Comparison of ENCODE assay signal across 9 cellular contexts in the genomic region with DNA sequence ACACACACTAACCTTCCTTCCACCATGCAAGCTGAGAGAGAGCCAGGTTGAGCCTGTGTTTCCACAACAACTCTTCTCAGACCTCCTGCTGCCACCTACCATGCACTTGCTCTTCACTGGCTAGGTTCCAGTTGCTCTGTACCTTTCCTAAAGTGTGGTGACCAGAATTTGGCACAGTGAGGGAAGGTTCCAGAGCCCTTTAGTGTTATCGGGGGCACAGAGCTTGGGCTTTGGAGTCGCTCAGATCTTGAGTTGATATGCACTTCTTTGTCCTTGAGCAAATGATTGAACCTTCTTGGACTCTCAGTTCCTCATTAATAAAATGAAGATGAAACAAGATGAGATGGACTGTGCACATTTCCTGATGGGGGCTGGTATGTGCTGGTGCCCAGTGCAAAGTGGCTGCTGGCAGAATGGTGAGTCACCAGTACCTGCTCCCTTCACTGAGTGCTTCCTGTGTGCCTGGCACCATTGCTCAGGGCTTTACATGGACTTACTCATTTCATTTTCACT. TPM values are rescaled to one million over a fixed set of nuclear protein-coding genes. Genes with fewer than 3 reads are reported as not detected.
DNase-seq lines count a peak whose midpoint lies in the region; ATAC-seq, FAIRE-seq and TF ChIP-seq lines count a peak whose summit lies in the region.
"Had no signal": no experiment of that assay in that cellular context is flagged by ENCODE, and none has a peak within 500 bp of the region (broad histone marks: within the 10 kb centered on the region; RNA-seq: fewer than 3 reads in every experiment).

No MANE protein-coding gene starts in this region.

- H3K27ac ChIP-seq in dorsolateral prefrontal cortex = no peak overlapping the region

- DNase-seq in GM12864 (ENCODE audit: low read depth) (peak; percentile 61), HK-2 (ENCODE audit: unreplicated experiment) (peak; percentile 17), epithelial cell of proximal tubule (ENCODE audit: low read depth) (peak; percentile 52), NCI-H146 treated with DMSO at 0.1 percent for 48 hours (lab: John Stamatoyannopoulos, UW; ENCODE audit: unreplicated experiment) (no peak), frontal cortex (ENCODE audit: low spot score in 2 of 2) (no peak), dorsolateral prefrontal cortex (no peak), T1000 (lab: John Stamatoyannopoulos, UW) (no peak)
- DNase-seq: activated naive CD8-positive, alpha-beta T cell treated with anti-CD3 and anti-CD28 coated beads, Interleukin-2, amount 10 ng/mL, durations not matched to agents 7 days and 5 days had no signal

- peaks cover 0 to 6% (median 0%) of the 10 kb centered on the region in 45 donors for H3K27me3 ChIP-seq in dorsolateral prefrontal cortex

- TF ChIP-seq CTCF in GM12864 (IDR thresholded peaks at IDR 0.05; ENCODE audit: low read depth, low read length, missing control alignments) (no peak), epithelial cell of proximal tubule (conservative IDR thresholded peaks at IDR 0.05; ENCODE audit: low read depth, low read length) (no peak), dorsolateral prefrontal cortex (IDR thresholded peaks at IDR 0.05 in 54 of 56, conservative IDR thresholded peaks at IDR 0.05 in 2 of 56; ENCODE audit: low read depth in 1 of 56, partially characterized antibody in 56 of 56) (no peak)

- H3K4me3 ChIP-seq in GM12864 (ENCODE audit: low read depth, low read length) (no peak overlapping the region), epithelial cell of proximal tubule (ENCODE audit: low read depth, low read length) (peak overlapping the region; percentile 4), dorsolateral prefrontal cortex (no peak overlapping the region)

- no peak for FAIRE-seq in frontal cortex (lab: Jason Lieb, UNC)

- intact Hi-C loops in dorsolateral prefrontal cortex (cut with DNase I) = no loop called here

- ATAC-seq in GM21423 (IDR thresholded peaks at IDR 0.05; ENCODE audit: unreplicated experiment) = peak; percentile 97

RNA-seq across cellular contexts. Expression of a gene that starts 47.1 kb away (rescaled TPM):
- total RNA-seq in epithelial cell of proximal tubule (77.6 and 95.9 TPM in 2 replicates), frontal cortex (108 TPM), dorsolateral prefrontal cortex (100 to 1,000 TPM in 114 of 120 experiments, 10 to 100 TPM in 6; 54.4 to 214 (median 149) TPM)

Comparison
In these comparisons a context has a peak if more than half of its experiments do, and no peak if none do; other contexts are left out.
1. DNase-seq: peak in GM12864 (single experiment), HK-2 (single experiment) and epithelial cell of proximal tubule (single experiment); none in NCI-H146 treated with DMSO at 0.1 percent for 48 hours (single experiment), frontal cortex (0 of 2), dorsolateral prefrontal cortex (0 of 10) and T1000 (single experiment).